In genomic region chr9:86057491-86057890, GRCh38 we compare ENCODE assay signal across 1 cellular context.
TF ChIP-seq lines count a peak whose summit lies in the region.

No MANE protein-coding gene starts in this region.

TF ChIP-seq in GM23338, 12 proteins besides CTCF, POLR2A, EP300 and RAD21 (continued from another document):
- TF ChIP-seq REST (IDR thresholded peaks at IDR 0.05; ENCODE audit: unreplicated experiment) (no peak), ZNF114 (CRISPR knock-in tag; IDR thresholded peaks at IDR 0.05) (no peak), ZNF462 (CRISPR knock-in tag; IDR thresholded peaks at IDR 0.05) (no peak), EZH2phosphoT487 (IDR thresholded peaks at IDR 0.05; ENCODE audit: unreplicated experiment) (no peak), STAT1 (IDR thresholded peaks at IDR 0.05; ENCODE audit: unreplicated experiment) (no peak)
TF ChIP-seq in GM23338: peak in this region for 0.
